In genomic region chr6:153170511-153170910, GRCh38 we compare ENCODE assay signal across 15 cellular contexts. TPM values are rescaled to one million over a fixed set of nuclear protein-coding genes. Genes with fewer than 3 reads are reported as not detected.
DNase-seq lines count a peak whose midpoint lies in the region; ATAC-seq and TF ChIP-seq lines count a peak whose summit lies in the region.
"Had no signal": no experiment of that assay in that cellular context is flagged by ENCODE, and none has a peak within 500 bp of the region (broad histone marks: within the 10 kb centered on the region; RNA-seq: fewer than 3 reads in every experiment).

No MANE protein-coding gene starts in this region.

- no peak overlapping the region for H3K27ac ChIP-seq in SK-N-SH (ENCODE audit: low read depth in 2 of 2, low read length in 1 of 2)
- H3K27ac ChIP-seq: pancreas had no signal

- CTCF ChIA-PET in SK-N-SH (lab: Yijun Ruan, JAX), result no interaction called here

- 62% methylated on average over 3 of the region's 3 CpGs for WGBS in SK-N-SH (ENCODE audit: low lambda C conversion rate)

- no peak overlapping the region for H3K9ac ChIP-seq in SK-N-SH

- H3K36me3 Mint-ChIP-seq in mesothelial cell of epicardium, result no peaks in the 10 kb centered on the region

- no peaks in the 10 kb centered on the region for H3K79me2 ChIP-seq in SK-N-SH (ENCODE audit: insufficient read depth)

- peaks cover 9% of the 10 kb centered on the region for H3K27me3 Mint-ChIP-seq in mesothelial cell of epicardium (ENCODE audit: low read depth)

- DNase-seq in A172 (ENCODE audit: low spot score) (peak; percentile 80), HCEC 1CT (peak; percentile 77), SK-N-SH (no peak), fibroblast of pulmonary artery (ENCODE audit: low read depth) (peak; percentile 31), mesothelial cell of epicardium (ENCODE audit: low spot score in 2 of 2, unreplicated experiment in 2 of 2) (no peak), DMS153 (lab: John Stamatoyannopoulos, UW) (no peak)
- no peak for DNase-seq in stimulated activated CD4-positive, alpha-beta T cell treated with anti-CD3 and anti-CD28 coated beads, Interleukin-4, amount 100 ng/mL, for 4 hours
- DNase-seq: activated naive CD4-positive, alpha-beta T cell treated with Interleukin-2 at 50 U/mL for 16 hours; central memory CD4-positive, alpha-beta T cell; NCI-H1436; NCI-H510A; pancreas had no signal

- H3K4me1 Mint-ChIP-seq in mesothelial cell of epicardium, result peaks cover 7% of the 10 kb centered on the region

- H3K27me3 ChIP-seq in SK-N-SH (ENCODE audit: insufficient read depth), result no peaks in the 10 kb centered on the region
- H3K27me3 ChIP-seq: pancreas had no signal

- H2AFZ ChIP-seq in SK-N-SH (ENCODE audit: low read depth), result no peak overlapping the region

- peaks cover 9 to 14% of the 10 kb centered on the region in 2 experiments; a peak in 3 of 4 replicates for H3K4me1 ChIP-seq in SK-N-SH (ENCODE audit: control insufficient read depth in 1 of 2, insufficient read depth in 2 of 2, low read depth in 1 of 2, low read length in 1 of 2)
- H3K4me1 ChIP-seq: pancreas had no signal

- no peak overlapping the region for H3K4me2 ChIP-seq in SK-N-SH

- H3K9me3 Mint-ChIP-seq in mesothelial cell of epicardium, result no peaks in the 10 kb centered on the region

- POLR2A ChIA-PET in SK-N-SH (lab: Yijun Ruan, JAX), result no interaction called here

- H3K9me3 ChIP-seq in SK-N-SH, result no peaks in the 10 kb centered on the region
- H3K9me3 ChIP-seq: pancreas had no signal

- H3K4me3 Mint-ChIP-seq in mesothelial cell of epicardium, result no peak overlapping the region

- TF ChIP-seq CTCF in SK-N-SH (IDR thresholded peaks at IDR 0.05) (no peak), fibroblast of pulmonary artery (IDR thresholded peaks at IDR 0.05; ENCODE audit: low read length, missing control alignments) (no peak), mesothelial cell of epicardium (IDR thresholded peaks at IDR 0.05; ENCODE audit: unreplicated experiment) (no peak)

- ATAC-seq in HG02678 (IDR thresholded peaks at IDR 0.05; ENCODE audit: unreplicated experiment), result no peak
- ATAC-seq: pancreas, Right ventricle myocardium inferior had no signal

- H4K20me1 ChIP-seq in SK-N-SH (ENCODE audit: insufficient read depth), result no peaks in the 10 kb centered on the region

- no peak overlapping the region for H3K27ac Mint-ChIP-seq in mesothelial cell of epicardium

- H3K9me2 ChIP-seq in SK-N-SH, result no peaks in the 10 kb centered on the region

- H3K4me3 ChIP-seq in SK-N-SH (ENCODE audit: low read depth in 2 of 2, low read length in 1 of 2) (no peak overlapping the region), fibroblast of pulmonary artery (replicated peaks; ENCODE audit: low read depth, low read length) (no peak overlapping the region)
- H3K4me3 ChIP-seq: pancreas had no signal

- TF ChIP-seq RAD21 in SK-N-SH (IDR thresholded peaks at IDR 0.05; ENCODE audit: low read length), result no peak

- H3K36me3 ChIP-seq in SK-N-SH (replicated peaks in 1 of 2; ENCODE audit: control insufficient read depth in 1 of 2, insufficient read depth in 2 of 2, low read length in 1 of 2), result no peaks in the 10 kb centered on the region
- H3K36me3 ChIP-seq: pancreas had no signal

- peaks cover 16% of the 10 kb centered on the region for H3F3A ChIP-seq in SK-N-SH (replicated peaks; ENCODE audit: insufficient read depth)

- no peak for TF ChIP-seq EP300 in SK-N-SH (IDR thresholded peaks at IDR 0.05; ENCODE audit: borderline replicate concordance in 1 of 2, low read depth in 1 of 2, low read length in 1 of 2)

TF ChIP-seq in SK-N-SH, 30 proteins besides CTCF, POLR2A, EP300 and RAD21:
- 0 out of 2 replicates have a peak, but pooled peaks have one; percentile 24 for TF ChIP-seq TCF12 (IDR thresholded peaks at IDR 0.05)
- TF ChIP-seq JUND (IDR thresholded peaks at IDR 0.05), result 0 out of 2 replicates have a peak, but pooled peaks have one; percentile 16
- TF ChIP-seq FOSL2 (IDR thresholded peaks at IDR 0.05; ENCODE audit: borderline replicate concordance, low read depth), result peak; percentile 69; the same call in 1 of the 2 replicates
- no peak for TF ChIP-seq USF2 (IDR thresholded peaks at IDR 0.05; ENCODE audit: borderline replicate concordance, low read depth, low read length)
- no peak for TF ChIP-seq GABPA (IDR thresholded peaks at IDR 0.05; ENCODE audit: low read depth)

RNA-seq across cellular contexts. Expression of gene RGS17, which starts 39.4 kb away (rescaled TPM):
- 2.9 and 6.5 TPM in 2 replicates for total RNA-seq in A172 (2014; rRNA removed; shearing (Covaris generic))
- polyA plus RNA-seq in SK-N-SH (2012; rRNA removed), result 1.3 and 1.4 TPM in 2 replicates
- 1.1 and 1.3 TPM in 2 replicates for polyA plus RNA-seq in SK-N-SH (2012; cell fraction: cytosol; rRNA removed)
- 2.1 and 3.5 TPM in 2 replicates for polyA plus RNA-seq in SK-N-SH (2012; cell fraction: nucleus; rRNA removed)
- 1.1 to 1.3 TPM (median 1.2 TPM) in 3 replicates for total RNA-seq in mesothelial cell of epicardium
- total RNA-seq: activated CD8-positive, alpha-beta memory T cell treated with anti-CD3 and anti-CD28 coated beads for 36 hours had no signal

Comparison
In these comparisons a context has a peak if more than half of its experiments do, and no peak if none do; other contexts are left out.
1. DNase-seq: peak in A172 (single experiment), HCEC 1CT (single experiment) and fibroblast of pulmonary artery (single experiment); none in SK-N-SH (single experiment), stimulated activated CD4-positive, alpha-beta T cell treated with anti-CD3 and anti-CD28 coated beads, Interleukin-4, amount 100 ng/mL, for 4 hours (0 of 2), mesothelial cell of epicardium (0 of 2) and DMS153 (single experiment).